Comparison of ENCODE assay signal across 6 cellular contexts in genomic region chr14:64539186-64539552, GRCh38. TPM values are rescaled to one million over a fixed set of nuclear protein-coding genes. Genes with fewer than 3 reads are reported as not detected.
DNase-seq lines count a peak whose midpoint lies in the region; TF ChIP-seq lines count a peak whose summit lies in the region.

No MANE protein-coding gene starts in this region.

- H3K27ac ChIP-seq in epithelial cell of prostate: peak overlapping the region; percentile 87
- peak overlapping the region; percentile 88 to 93 (median 91) for H3K27ac ChIP-seq in stomach

- peak overlapping the region; percentile 57 to 70 (median 67) for H3K4me3 ChIP-seq in stomach

- peak overlapping the region; percentile 85 for H3K27ac Mint-ChIP-seq in T-helper 1 cell treated with Interleukin-12 subunit alpha and Interleukin-12 subunit beta and Interleukin-4 antibody, amounts not matched to agents 30 μg/mL and 1 μg/mL, for 36 hours

- H3K27me3 Mint-ChIP-seq in T-helper 1 cell treated with Interleukin-12 subunit alpha and Interleukin-12 subunit beta and Interleukin-4 antibody, amounts not matched to agents 30 μg/mL and 1 μg/mL, for 36 hours (ENCODE audit: low read depth): peaks cover 44% of the 10 kb centered on the region

- H3K27me3 ChIP-seq in stomach: peaks cover 0 to 19% (median 13%) of the 10 kb centered on the region in 3 donors

- H3K36me3 Mint-ChIP-seq in T-helper 1 cell treated with Interleukin-12 subunit alpha and Interleukin-12 subunit beta and Interleukin-4 antibody, amounts not matched to agents 30 μg/mL and 1 μg/mL, for 36 hours (ENCODE audit: low read depth): peaks cover 24% of the 10 kb centered on the region

- WGBS in stomach, 5 donors: 33 to 45% (median 35%) methylated on average over 11 of the region's 11 CpGs

- intact Hi-C loops in stomach (cut with DNase I; ENCODE audit: low total_unique reads): no loop called here

- H3K4me1 Mint-ChIP-seq in T-helper 1 cell treated with Interleukin-12 subunit alpha and Interleukin-12 subunit beta and Interleukin-4 antibody, amounts not matched to agents 30 μg/mL and 1 μg/mL, for 36 hours (ENCODE audit: low read depth): peaks cover 34% of the 10 kb centered on the region

- no peak for TF ChIP-seq EP300 in stomach (IDR thresholded peaks at IDR 0.05)

- no peaks in the 10 kb centered on the region for H3K36me3 ChIP-seq in stomach

- H3K4me1 ChIP-seq in stomach: peaks cover 3 to 45% (median 34%) of the 10 kb centered on the region in 4 donors

- peaks cover 18% of the 10 kb centered on the region for H3K9me3 Mint-ChIP-seq in T-helper 1 cell treated with Interleukin-12 subunit alpha and Interleukin-12 subunit beta and Interleukin-4 antibody, amounts not matched to agents 30 μg/mL and 1 μg/mL, for 36 hours

- peaks cover 0 to 9% (median 4%) of the 10 kb centered on the region in 4 donors for H3K9me3 ChIP-seq in stomach

- DNase-seq in T-helper 1 cell: no peak
- no peak for DNase-seq in epithelial cell of prostate (ENCODE audit: low read depth, low spot score)
- DNase-seq in stomach: no peak
- no peak for DNase-seq in DMS153 (lab: John Stamatoyannopoulos, UW)
- no peak for DNase-seq in GF-D8 (lab: John Stamatoyannopoulos, UW)

- TF ChIP-seq CTCF in stomach (IDR thresholded peaks at IDR 0.05): no peak

- no peak for TF ChIP-seq POLR2A in stomach (IDR thresholded peaks at IDR 0.05)

- peak overlapping the region; percentile 96 for H3K4me3 Mint-ChIP-seq in T-helper 1 cell treated with Interleukin-12 subunit alpha and Interleukin-12 subunit beta and Interleukin-4 antibody, amounts not matched to agents 30 μg/mL and 1 μg/mL, for 36 hours

RNA-seq across cellular contexts. Expression of gene HSPA2, which starts 1.4 kb away (rescaled TPM):
- 10 to 100 TPM in 4 of 5 donors, under 1 TPM in 1; under 0.01 to 29.3 (median 16.9) TPM for total RNA-seq in stomach
- 10 to 100 TPM in 1 of 3 donors, 1 to 10 TPM in 2; 3.5 to 27.5 (median 5.6) TPM for polyA plus RNA-seq in stomach

RNA-seq across cellular contexts. Expression of gene PPP1R36, which starts 10.6 kb away (rescaled TPM):
- 1 to 10 TPM in 2 of 5 donors, not detected in 3; 4.1 to 6.2 TPM for total RNA-seq in stomach
- polyA plus RNA-seq in stomach: 10 to 100 TPM in 1 of 3 donors, 1 to 10 TPM in 2; 3.2 to 13.1 (median 6.8) TPM

RNA-seq across cellular contexts. Expression of gene ZBTB1, which starts 34.6 kb away (rescaled TPM):
- 100 to 1,000 TPM in 1 of 5 donors, 10 to 100 TPM in 4; 32.6 to 137 (median 44.9) TPM for total RNA-seq in stomach
- 10 to 100 TPM in 2 of 3 donors, 1 to 10 TPM in 1; 9.8 to 14.5 (median 11.5) TPM for polyA plus RNA-seq in stomach

RNA-seq across cellular contexts. Expression of gene ZBTB25, which starts 35.5 kb away (rescaled TPM):
- total RNA-seq in stomach: 10 to 100 TPM in 1 of 5 donors, 1 to 10 TPM in 4; 2.3 to 10.1 (median 5.4) TPM
- polyA plus RNA-seq in stomach: 1 to 10 TPM; 2.4 to 2.9 (median 2.6) TPM
